In the genomic region with DNA sequence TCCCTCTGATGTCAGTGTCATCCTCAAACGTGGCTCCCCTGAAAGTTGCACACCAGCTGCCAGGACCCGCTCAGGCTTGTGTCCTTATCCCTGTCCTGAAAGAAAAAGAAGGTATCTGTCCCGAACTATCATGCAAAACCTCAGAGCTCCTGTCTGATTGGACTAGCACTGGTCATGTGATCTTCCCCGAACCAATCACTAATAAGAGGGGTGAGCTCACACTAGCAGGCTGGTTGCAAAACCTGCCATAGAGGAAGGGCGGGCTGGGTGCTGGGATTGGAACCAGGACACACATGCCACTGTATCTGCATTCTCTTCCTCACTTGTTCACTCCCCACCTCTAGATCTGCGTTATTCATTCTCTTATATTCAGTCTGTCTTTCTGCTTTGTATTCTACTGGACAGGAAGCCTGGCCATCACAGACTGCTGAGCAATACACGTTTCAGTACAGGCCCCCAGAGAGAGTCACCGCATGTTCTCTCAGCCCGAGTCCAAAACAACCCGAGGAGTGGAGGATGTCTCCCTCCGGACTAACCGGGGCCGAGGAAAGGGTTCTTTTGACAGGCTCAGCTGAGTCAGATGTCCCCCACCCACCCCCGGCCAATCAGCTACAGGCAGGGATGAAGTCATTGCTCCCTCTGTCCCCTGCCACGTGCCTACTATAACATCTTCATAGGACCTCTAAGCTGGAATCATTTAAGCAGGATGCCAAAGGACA, we compare ENCODE assay signal across 8 cellular contexts.
DNase-seq lines count a peak whose midpoint lies in the region; ATAC-seq, FAIRE-seq and TF ChIP-seq lines count a peak whose summit lies in the region.

No MANE protein-coding gene starts in this region.

- 33 to 45% methylated on average over 15 of the region's 15 CpGs for WGBS in lung, 2 donors
- 17% methylated on average over 11 of the region's 15 CpGs for WGBS in suprapubic skin

- FAIRE-seq in RCC 7860 (lab: Jason Lieb, UNC) (peak; percentile 78), endometrium (lab: Jason Lieb, UNC) (peak; percentile 89)

- TF ChIP-seq CTCF in lung (IDR thresholded peaks at IDR 0.05; ENCODE audit: control extremely low read depth, extremely low read depth): no peak
- TF ChIP-seq CTCF in suprapubic skin (IDR thresholded peaks at IDR 0.05): no peak

- TF ChIP-seq POLR2A in suprapubic skin (IDR thresholded peaks at IDR 0.05): peak in 1 of 2 donors; percentile 70

- no peak overlapping the region for H3K4me3 Mint-ChIP-seq in activated CD4-positive, alpha-beta T cell treated with anti-CD3 and anti-CD28 coated beads, Interleukin-2, amount 10 ng/mL, durations not matched to agents 24 days and 14 days

- no peak for TF ChIP-seq EP300 in suprapubic skin (IDR thresholded peaks at IDR 0.05)

- intact Hi-C loops in activated CD4-positive, alpha-beta T cell treated with anti-CD3 and anti-CD28 coated beads, Interleukin-2, amount 10 ng/mL, durations not matched to agents 24 days and 14 days (cut with micrococcal nuclease): loop anchor here (10.0 kb wide), 1 partner anchor 80 kb away; no protein-coding TSS in a partner anchor

- no peaks in the 10 kb centered on the region for H3K27me3 ChIP-seq in lung (ENCODE audit: control insufficient read depth, insufficient read depth)
- no peaks in the 10 kb centered on the region for H3K27me3 ChIP-seq in suprapubic skin

- H3K4me3 ChIP-seq in lung (no peak overlapping the region), suprapubic skin (peak overlapping the region; percentile 45)

- ATAC-seq in GM21515 (IDR thresholded peaks at IDR 0.05; ENCODE audit: unreplicated experiment): peak; percentile 68
- ATAC-seq in lung (ENCODE audit: insufficient read depth, low FRiP score): peak; percentile 87

- no peaks in the 10 kb centered on the region for H3K36me3 ChIP-seq in lung (ENCODE audit: control insufficient read depth in 2 of 2, insufficient read depth in 2 of 2, low read length in 2 of 2)
- H3K36me3 ChIP-seq in suprapubic skin: no peaks in the 10 kb centered on the region

- no peaks in the 10 kb centered on the region for H3K9me3 Mint-ChIP-seq in activated CD4-positive, alpha-beta T cell treated with anti-CD3 and anti-CD28 coated beads, Interleukin-2, amount 10 ng/mL, durations not matched to agents 24 days and 14 days

- H3K27ac Mint-ChIP-seq in activated CD4-positive, alpha-beta T cell treated with anti-CD3 and anti-CD28 coated beads, Interleukin-2, amount 10 ng/mL, durations not matched to agents 24 days and 14 days: no peak overlapping the region

- H3K4me1 Mint-ChIP-seq in activated CD4-positive, alpha-beta T cell treated with anti-CD3 and anti-CD28 coated beads, Interleukin-2, amount 10 ng/mL, durations not matched to agents 24 days and 14 days: peaks cover 3% of the 10 kb centered on the region

- no peaks in the 10 kb centered on the region for H3K9me3 ChIP-seq in lung (ENCODE audit: control insufficient read depth in 2 of 2, insufficient read depth in 1 of 2, low read length in 1 of 2)
- H3K9me3 ChIP-seq in suprapubic skin: no peaks in the 10 kb centered on the region

- no peaks in the 10 kb centered on the region for H3K27me3 Mint-ChIP-seq in activated CD4-positive, alpha-beta T cell treated with anti-CD3 and anti-CD28 coated beads, Interleukin-2, amount 10 ng/mL, durations not matched to agents 24 days and 14 days

- H3K27ac ChIP-seq in lung (ENCODE audit: low read depth in 1 of 2, low read length in 1 of 2) (peak overlapping the region; percentile 82 to 96), suprapubic skin (peak overlapping the region; percentile 90)

- H3K36me3 Mint-ChIP-seq in activated CD4-positive, alpha-beta T cell treated with anti-CD3 and anti-CD28 coated beads, Interleukin-2, amount 10 ng/mL, durations not matched to agents 24 days and 14 days (ENCODE audit: low read depth): no peaks in the 10 kb centered on the region

- DNase-seq in GF-D8 (lab: John Stamatoyannopoulos, UW): peak; percentile 87
- DNase-seq in HuH-7 (ENCODE audit: low spot score): peak; percentile 78
- DNase-seq in RCC 7860 (ENCODE audit: low spot score): peak; percentile 93
- DNase-seq in lung (ENCODE audit: low spot score): peak; percentile 85
- DNase-seq in suprapubic skin (ENCODE audit: low spot score in 2 of 2): peak; percentile 91 to 94
- DNase-seq in activated CD4-positive, alpha-beta T cell treated with anti-CD3 and anti-CD28 coated beads, Interleukin-2, amount 10 ng/mL, durations not matched to agents 24 days and 14 days: no peak

- H3K4me1 ChIP-seq in lung (ENCODE audit: control insufficient read depth in 2 of 2, insufficient read depth in 2 of 2, low read length in 2 of 2) (peaks cover 0 to 8% of the 10 kb centered on the region in 2 donors), suprapubic skin (peaks cover 26% of the 10 kb centered on the region)
